Comparison of ENCODE assay signal across 3 cellular contexts in the genomic region with DNA sequence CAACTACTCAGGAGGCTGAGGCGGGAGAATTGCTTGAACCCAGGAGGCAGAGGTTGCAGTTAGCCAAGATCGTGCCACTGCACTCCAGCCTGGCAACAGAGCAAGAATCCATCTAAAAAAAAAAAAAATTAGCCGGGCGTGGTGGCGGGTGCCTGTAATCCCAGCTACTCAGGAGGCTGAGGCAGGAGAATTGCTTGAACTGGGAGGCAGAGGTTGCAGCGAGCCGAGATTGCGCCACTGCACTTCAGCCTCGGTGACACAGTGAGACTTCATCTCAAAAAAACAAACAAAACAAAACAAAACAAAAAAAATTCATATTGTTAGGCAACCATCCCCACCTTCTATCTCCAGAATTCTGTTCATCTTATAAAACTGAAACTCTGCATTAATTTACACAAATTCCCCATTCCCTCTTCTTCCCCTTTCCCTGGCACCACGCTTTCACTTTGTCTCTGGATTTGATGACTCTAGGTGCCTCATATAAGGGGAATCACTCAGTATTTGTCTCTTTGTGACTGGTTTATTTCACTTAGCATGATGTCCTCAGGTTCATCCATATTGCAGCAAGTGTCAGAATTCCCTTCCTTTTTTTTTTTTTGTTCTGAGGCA. TPM values are rescaled to one million over a fixed set of nuclear protein-coding genes. Genes with fewer than 3 reads are reported as not detected.
"Had no signal": no experiment of that assay in that cellular context is flagged by ENCODE, and none has a peak within 500 bp of the region (broad histone marks: within the 10 kb centered on the region; RNA-seq: fewer than 3 reads in every experiment).

No MANE protein-coding gene starts in this region.

RNA-seq across cellular contexts. Expression of a gene that starts 56.2 kb away (rescaled TPM):
- total RNA-seq: epithelial cell of proximal tubule; natural killer cell treated with Interleukin-12 subunit alpha and Interleukin-12 subunit beta and Interleukin-15 and Interleukin-18, amount 100 ng/mL, for 72 hours had no signal
- polyA plus RNA-seq: keratinocyte had no signal
